4 cellular contexts compared by ENCODE assay signal in the genomic region with DNA sequence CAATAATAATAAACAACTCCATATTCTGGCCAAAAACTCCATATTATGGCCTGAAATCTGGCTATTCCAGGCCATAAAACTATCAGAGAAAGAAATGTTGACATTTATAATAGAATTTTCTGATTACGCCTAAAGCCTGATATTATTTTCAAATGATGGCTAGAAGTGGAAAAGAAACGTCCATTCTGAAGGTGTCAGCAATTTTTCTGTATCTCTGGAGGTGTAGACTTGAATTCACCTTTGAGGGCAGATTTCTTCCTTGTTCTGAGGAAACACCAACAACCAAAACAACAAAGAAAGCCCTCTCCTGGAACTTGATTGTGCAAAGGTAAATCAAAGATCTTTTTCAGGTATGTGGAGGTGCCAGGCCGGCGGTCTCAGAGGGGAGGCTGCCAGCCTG.
TF ChIP-seq lines count a peak whose summit lies in the region.

No MANE protein-coding gene starts in this region.

TF ChIP-seq in HepG2, 621 proteins besides CTCF, POLR2A, EP300 and RAD21:
- TF ChIP-seq, protein P1, sequence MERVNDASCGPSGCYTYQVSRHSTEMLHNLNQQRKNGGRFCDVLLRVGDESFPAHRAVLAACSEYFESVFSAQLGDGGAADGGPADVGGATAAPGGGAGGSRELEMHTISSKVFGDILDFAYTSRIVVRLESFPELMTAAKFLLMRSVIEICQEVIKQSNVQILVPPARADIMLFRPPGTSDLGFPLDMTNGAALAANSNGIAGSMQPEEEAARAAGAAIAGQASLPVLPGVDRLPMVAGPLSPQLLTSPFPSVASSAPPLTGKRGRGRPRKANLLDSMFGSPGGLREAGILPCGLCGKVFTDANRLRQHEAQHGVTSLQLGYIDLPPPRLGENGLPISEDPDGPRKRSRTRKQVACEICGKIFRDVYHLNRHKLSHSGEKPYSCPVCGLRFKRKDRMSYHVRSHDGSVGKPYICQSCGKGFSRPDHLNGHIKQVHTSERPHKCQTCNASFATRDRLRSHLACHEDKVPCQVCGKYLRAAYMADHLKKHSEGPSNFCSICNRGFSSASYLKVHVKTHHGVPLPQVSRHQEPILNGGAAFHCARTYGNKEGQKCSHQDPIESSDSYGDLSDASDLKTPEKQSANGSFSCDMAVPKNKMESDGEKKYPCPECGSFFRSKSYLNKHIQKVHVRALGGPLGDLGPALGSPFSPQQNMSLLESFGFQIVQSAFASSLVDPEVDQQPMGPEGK (CRISPR knock-in tag; IDR thresholded peaks at IDR 0.05), result no peak
- TF ChIP-seq KLF16 (CRISPR knock-in tag; IDR thresholded peaks at IDR 0.05) (no peak), ZNF616 (CRISPR knock-in tag; IDR thresholded peaks at IDR 0.05; ENCODE audit: low read depth) (no peak), ZBTB21 (CRISPR knock-in tag; IDR thresholded peaks at IDR 0.05) (no peak), MAFF (IDR thresholded peaks at IDR 0.05; ENCODE audit: low read depth, low read length) (peak; percentile 62; the same call in 1 of the 2 replicates), MAFK (conservative IDR thresholded peaks at IDR 0.05 in 1 of 2, IDR thresholded peaks at IDR 0.05 in 1 of 2; ENCODE audit: low read length in 2 of 2) (peak; percentile 67 to 83; a peak in 3 of 4 replicates), ZNF205 (CRISPR knock-in tag; IDR thresholded peaks at IDR 0.05) (no peak), ZNF768 (CRISPR knock-in tag; IDR thresholded peaks at IDR 0.05) (no peak), NCOA1 (CRISPR knock-in tag; IDR thresholded peaks at IDR 0.05) (no peak)

TF ChIP-seq in A549, 52 proteins besides CTCF, POLR2A, EP300 and RAD21:
- TF ChIP-seq, protein P2, sequence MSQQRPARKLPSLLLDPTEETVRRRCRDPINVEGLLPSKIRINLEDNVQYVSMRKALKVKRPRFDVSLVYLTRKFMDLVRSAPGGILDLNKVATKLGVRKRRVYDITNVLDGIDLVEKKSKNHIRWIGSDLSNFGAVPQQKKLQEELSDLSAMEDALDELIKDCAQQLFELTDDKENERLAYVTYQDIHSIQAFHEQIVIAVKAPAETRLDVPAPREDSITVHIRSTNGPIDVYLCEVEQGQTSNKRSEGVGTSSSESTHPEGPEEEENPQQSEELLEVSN (IDR thresholded peaks at IDR 0.05; ENCODE audit: borderline replicate concordance, low read depth), result no peak
- peak; percentile 68 for TF ChIP-seq MAFK (IDR thresholded peaks at IDR 0.05; ENCODE audit: partially characterized antibody)
- no peak for TF ChIP-seq TFCP2L1 (CRISPR knock-in tag; IDR thresholded peaks at IDR 0.05)
- TF ChIP-seq ESRRA (IDR thresholded peaks at IDR 0.05; ENCODE audit: borderline replicate concordance, low read length), result no peak

TF ChIP-seq in IMR-90, 13 proteins besides CTCF, POLR2A, EP300 and RAD21:
- TF ChIP-seq MAFK (IDR thresholded peaks at IDR 0.05; ENCODE audit: low read depth, low read length), result peak; percentile 64
- TF ChIP-seq, protein P3, sequence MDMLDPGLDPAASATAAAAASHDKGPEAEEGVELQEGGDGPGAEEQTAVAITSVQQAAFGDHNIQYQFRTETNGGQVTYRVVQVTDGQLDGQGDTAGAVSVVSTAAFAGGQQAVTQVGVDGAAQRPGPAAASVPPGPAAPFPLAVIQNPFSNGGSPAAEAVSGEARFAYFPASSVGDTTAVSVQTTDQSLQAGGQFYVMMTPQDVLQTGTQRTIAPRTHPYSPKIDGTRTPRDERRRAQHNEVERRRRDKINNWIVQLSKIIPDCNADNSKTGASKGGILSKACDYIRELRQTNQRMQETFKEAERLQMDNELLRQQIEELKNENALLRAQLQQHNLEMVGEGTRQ (IDR thresholded peaks at IDR 0.05; ENCODE audit: low read depth, low read length), result no peak

TF ChIP-seq in K562, 482 proteins besides CTCF, POLR2A, EP300 and RAD21:
- 0 out of 2 replicates have a peak, but pooled peaks have one; percentile 13 for TF ChIP-seq MAFF (IDR thresholded peaks at IDR 0.05; ENCODE audit: low read length)
- no peak for TF ChIP-seq PTBP1 (IDR thresholded peaks at IDR 0.05; ENCODE audit: low read depth, low read length)
- no peak for TF ChIP-seq KLF16 (IDR thresholded peaks at IDR 0.05)
- TF ChIP-seq, protein P4, sequence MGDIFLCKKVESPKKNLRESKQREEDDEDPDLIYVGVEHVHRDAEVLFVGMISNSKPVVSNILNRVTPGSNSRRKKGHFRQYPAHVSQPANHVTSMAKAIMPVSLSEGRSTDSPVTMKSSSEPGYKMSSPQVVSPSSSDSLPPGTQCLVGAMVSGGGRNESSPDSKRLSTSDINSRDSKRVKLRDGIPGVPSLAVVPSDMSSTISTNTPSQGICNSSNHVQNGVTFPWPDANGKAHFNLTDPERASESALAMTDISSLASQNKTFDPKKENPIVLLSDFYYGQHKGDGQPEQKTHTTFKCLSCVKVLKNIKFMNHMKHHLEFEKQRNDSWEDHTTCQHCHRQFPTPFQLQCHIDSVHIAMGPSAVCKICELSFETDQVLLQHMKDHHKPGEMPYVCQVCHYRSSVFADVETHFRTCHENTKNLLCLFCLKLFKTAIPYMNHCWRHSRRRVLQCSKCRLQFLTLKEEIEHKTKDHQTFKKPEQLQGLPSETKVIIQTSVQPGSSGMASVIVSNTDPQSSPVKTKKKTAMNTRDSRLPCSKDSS (IDR thresholded peaks at IDR 0.05; ENCODE audit: low read depth, partially characterized antibody), result no peak
- 0 out of 2 replicates have a peak, but pooled peaks have one; percentile 23 for TF ChIP-seq ZNF316 (IDR thresholded peaks at IDR 0.05)
- TF ChIP-seq CREB1 (IDR thresholded peaks at IDR 0.05), result no peak
- no peak for TF ChIP-seq CREB1 (CRISPR knock-in tag; IDR thresholded peaks at IDR 0.05)
- no peak for TF ChIP-seq WHSC1 (IDR thresholded peaks at IDR 0.05; ENCODE audit: low read length)
- TF ChIP-seq, protein P5, sequence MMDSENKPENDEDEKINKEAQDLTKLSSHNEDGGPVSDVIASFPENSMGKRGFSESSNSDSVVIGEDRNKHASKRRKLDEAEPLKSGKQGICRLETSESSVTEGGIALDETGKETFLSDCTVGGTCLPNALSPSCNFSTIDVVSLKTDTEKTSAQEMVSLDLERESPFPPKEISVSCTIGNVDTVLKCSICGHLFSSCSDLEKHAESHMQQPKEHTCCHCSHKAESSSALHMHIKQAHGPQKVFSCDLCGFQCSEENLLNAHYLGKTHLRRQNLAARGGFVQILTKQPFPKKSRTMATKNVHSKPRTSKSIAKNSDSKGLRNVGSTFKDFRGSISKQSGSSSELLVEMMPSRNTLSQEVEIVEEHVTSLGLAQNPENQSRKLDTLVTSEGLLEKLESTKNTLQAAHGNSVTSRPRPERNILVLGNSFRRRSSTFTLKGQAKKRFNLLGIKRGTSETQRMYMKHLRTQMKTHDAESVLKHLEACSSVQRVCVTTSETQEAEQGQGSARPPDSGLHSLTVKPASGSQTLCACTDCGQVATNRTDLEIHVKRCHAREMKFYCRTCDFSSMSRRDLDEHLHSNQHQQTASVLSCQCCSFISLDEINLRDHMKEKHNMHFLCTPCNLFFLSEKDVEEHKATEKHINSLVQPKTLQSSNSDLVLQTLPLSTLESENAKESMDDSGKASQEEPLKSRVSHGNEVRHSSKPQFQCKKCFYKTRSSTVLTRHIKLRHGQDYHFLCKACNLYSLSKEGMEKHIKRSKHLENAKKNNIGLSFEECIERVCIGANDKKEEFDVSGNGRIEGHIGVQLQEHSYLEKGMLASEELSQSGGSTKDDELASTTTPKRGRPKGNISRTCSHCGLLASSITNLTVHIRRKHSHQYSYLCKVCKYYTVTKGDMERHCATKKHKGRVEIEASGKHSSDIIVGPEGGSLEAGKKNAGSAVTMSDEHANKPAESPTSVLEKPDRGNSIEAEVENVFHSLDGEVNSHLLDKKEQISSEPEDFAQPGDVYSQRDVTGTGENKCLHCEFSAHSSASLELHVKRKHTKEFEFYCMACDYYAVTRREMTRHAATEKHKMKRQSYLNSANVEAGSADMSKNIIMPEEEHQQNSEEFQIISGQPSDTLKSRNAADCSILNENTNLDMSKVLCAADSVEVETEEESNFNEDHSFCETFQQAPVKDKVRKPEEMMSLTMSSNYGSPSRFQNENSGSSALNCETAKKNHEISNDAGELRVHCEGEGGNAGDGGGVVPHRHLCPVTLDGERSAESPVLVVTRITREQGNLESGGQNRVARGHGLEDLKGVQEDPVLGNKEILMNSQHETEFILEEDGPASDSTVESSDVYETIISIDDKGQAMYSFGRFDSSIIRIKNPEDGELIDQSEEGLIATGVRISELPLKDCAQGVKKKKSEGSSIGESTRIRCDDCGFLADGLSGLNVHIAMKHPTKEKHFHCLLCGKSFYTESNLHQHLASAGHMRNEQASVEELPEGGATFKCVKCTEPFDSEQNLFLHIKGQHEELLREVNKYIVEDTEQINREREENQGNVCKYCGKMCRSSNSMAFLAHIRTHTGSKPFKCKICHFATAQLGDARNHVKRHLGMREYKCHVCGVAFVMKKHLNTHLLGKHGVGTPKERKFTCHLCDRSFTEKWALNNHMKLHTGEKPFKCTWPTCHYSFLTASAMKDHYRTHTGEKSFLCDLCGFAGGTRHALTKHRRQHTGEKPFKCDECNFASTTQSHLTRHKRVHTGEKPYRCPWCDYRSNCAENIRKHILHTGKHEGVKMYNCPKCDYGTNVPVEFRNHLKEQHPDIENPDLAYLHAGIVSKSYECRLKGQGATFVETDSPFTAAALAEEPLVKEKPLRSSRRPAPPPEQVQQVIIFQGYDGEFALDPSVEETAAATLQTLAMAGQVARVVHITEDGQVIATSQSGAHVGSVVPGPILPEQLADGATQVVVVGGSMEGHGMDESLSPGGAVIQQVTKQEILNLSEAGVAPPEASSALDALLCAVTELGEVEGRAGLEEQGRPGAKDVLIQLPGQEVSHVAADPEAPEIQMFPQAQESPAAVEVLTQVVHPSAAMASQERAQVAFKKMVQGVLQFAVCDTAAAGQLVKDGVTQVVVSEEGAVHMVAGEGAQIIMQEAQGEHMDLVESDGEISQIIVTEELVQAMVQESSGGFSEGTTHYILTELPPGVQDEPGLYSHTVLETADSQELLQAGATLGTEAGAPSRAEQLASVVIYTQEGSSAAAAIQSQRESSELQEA (IDR thresholded peaks at IDR 0.05; ENCODE audit: low read depth), result no peak
- no peak for TF ChIP-seq ZNF174 (CRISPR knock-in tag; IDR thresholded peaks at IDR 0.05)
- TF ChIP-seq, protein P6, sequence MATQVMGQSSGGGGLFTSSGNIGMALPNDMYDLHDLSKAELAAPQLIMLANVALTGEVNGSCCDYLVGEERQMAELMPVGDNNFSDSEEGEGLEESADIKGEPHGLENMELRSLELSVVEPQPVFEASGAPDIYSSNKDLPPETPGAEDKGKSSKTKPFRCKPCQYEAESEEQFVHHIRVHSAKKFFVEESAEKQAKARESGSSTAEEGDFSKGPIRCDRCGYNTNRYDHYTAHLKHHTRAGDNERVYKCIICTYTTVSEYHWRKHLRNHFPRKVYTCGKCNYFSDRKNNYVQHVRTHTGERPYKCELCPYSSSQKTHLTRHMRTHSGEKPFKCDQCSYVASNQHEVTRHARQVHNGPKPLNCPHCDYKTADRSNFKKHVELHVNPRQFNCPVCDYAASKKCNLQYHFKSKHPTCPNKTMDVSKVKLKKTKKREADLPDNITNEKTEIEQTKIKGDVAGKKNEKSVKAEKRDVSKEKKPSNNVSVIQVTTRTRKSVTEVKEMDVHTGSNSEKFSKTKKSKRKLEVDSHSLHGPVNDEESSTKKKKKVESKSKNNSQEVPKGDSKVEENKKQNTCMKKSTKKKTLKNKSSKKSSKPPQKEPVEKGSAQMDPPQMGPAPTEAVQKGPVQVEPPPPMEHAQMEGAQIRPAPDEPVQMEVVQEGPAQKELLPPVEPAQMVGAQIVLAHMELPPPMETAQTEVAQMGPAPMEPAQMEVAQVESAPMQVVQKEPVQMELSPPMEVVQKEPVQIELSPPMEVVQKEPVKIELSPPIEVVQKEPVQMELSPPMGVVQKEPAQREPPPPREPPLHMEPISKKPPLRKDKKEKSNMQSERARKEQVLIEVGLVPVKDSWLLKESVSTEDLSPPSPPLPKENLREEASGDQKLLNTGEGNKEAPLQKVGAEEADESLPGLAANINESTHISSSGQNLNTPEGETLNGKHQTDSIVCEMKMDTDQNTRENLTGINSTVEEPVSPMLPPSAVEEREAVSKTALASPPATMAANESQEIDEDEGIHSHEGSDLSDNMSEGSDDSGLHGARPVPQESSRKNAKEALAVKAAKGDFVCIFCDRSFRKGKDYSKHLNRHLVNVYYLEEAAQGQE (CRISPR knock-in tag; IDR thresholded peaks at IDR 0.05; ENCODE audit: low read depth), result no peak
- TF ChIP-seq BMI1 (IDR thresholded peaks at IDR 0.05; ENCODE audit: low read length), result no peak
- no peak for TF ChIP-seq GABPB1 (CRISPR knock-in tag; IDR thresholded peaks at IDR 0.05)
